10 cellular contexts compared by ENCODE assay signal in genomic region chr18:66635342-66635741, GRCh38. TPM values are rescaled to one million over a fixed set of nuclear protein-coding genes. Genes with fewer than 3 reads are reported as not detected.
"Had no signal": no experiment of that assay in that cellular context is flagged by ENCODE, and none has a peak within 500 bp of the region (broad histone marks: within the 10 kb centered on the region; RNA-seq: fewer than 3 reads in every experiment).

No MANE protein-coding gene starts in this region.

- H3K36me3 ChIP-seq: HAP-1 had no signal

- DNase-seq: GM23248, GOT3, H7, HFFc6, IMR-90 had no signal

- ATAC-seq: HCT116 had no signal

- H3K4me3 ChIP-seq: GM23248, HAP-1 had no signal

- H3K9ac ChIP-seq: GM23248 had no signal

- H3K9me3 ChIP-seq: HAP-1 had no signal

- H3K27ac ChIP-seq: GM23248, HL-60 had no signal

- H2AFZ ChIP-seq: GM23248 had no signal

- H3K4me1 ChIP-seq: HAP-1 had no signal

RNA-seq across cellular contexts. Expression of gene CDH19, which starts 31.5 kb away (rescaled TPM):
- total RNA-seq: GM23248, H4, H7, HFFc6, HT-29, IMR-90 had no signal
- polyA plus RNA-seq: GM23248, IMR-90 had no signal
